15 cellular contexts compared by ENCODE assay signal in genomic region chr2:111191877-111192276, GRCh38.
DNase-seq lines count a peak whose midpoint lies in the region; ATAC-seq and TF ChIP-seq lines count a peak whose summit lies in the region.
"Had no signal": no experiment of that assay in that cellular context is flagged by ENCODE, and none has a peak within 500 bp of the region (broad histone marks: within the 10 kb centered on the region; RNA-seq: fewer than 3 reads in every experiment).

No MANE protein-coding gene starts in this region.

- H3K9ac ChIP-seq in BLaER1 (no peak overlapping the region), DND-41 (ENCODE audit: low read depth, low read length) (no peak overlapping the region), neural progenitor cell (no peak overlapping the region), mesenchymal stem cell (ENCODE audit: low read length) (no peak overlapping the region)

- H3K14ac ChIP-seq in mesenchymal stem cell (ENCODE audit: low read length in 2 of 2): no peak overlapping the region

- no peak for TF ChIP-seq CTCF in DND-41 (IDR thresholded peaks at IDR 0.05; ENCODE audit: borderline replicate concordance, extremely low read depth, low read length, poor library complexity, severe bottlenecking)
- no peak for TF ChIP-seq CTCF in astrocyte of the spinal cord (IDR thresholded peaks at IDR 0.05; ENCODE audit: low read depth, low read length)
- no peak for TF ChIP-seq CTCF in neural progenitor cell (IDR thresholded peaks at IDR 0.05)

- no peaks in the 10 kb centered on the region for H3K36me3 Mint-ChIP-seq in neural progenitor cell
- H3K36me3 Mint-ChIP-seq: CD4-positive, alpha-beta memory T cell had no signal

- H3K4me1 ChIP-seq in BLaER1 (peaks cover 22% of the 10 kb centered on the region), DND-41 (ENCODE audit: insufficient read depth, low read length) (0 out of 2 replicates have a peak, but pooled peaks cover 3% of the 10 kb centered on the region), neural progenitor cell (peaks cover 13% of the 10 kb centered on the region), mesenchymal stem cell (ENCODE audit: control insufficient read depth, insufficient read depth, low read depth, low read length) (peaks cover 8% of the 10 kb centered on the region)
- H3K4me1 ChIP-seq: HAP-1 had no signal

- DNase-seq in DND-41: peak; percentile 41
- peak; percentile 10 for DNase-seq in astrocyte of the spinal cord (ENCODE audit: low read depth, low spot score)
- DNase-seq in neural progenitor cell (ENCODE audit: low spot score): no peak
- no peak for DNase-seq in ecto neural progenitor cell (ENCODE audit: low spot score)
- no peak for DNase-seq in mesenchymal stem cell
- no peak for DNase-seq in central memory CD4-positive, alpha-beta T cell
- DNase-seq: CD4-positive, alpha-beta memory T cell; DMS153; DMS79 treated with DMSO at 0.1 percent for 48 hours; GDM1 had no signal

- no peak overlapping the region for H3K27ac Mint-ChIP-seq in neural progenitor cell
- H3K27ac Mint-ChIP-seq: B cell; CD4-positive, alpha-beta memory T cell had no signal

- H3K9me3 ChIP-seq in BLaER1 (no peaks in the 10 kb centered on the region), DND-41 (ENCODE audit: insufficient read depth, low read length, severe bottlenecking) (no peaks in the 10 kb centered on the region), neural progenitor cell (ENCODE audit: low read depth) (no peaks in the 10 kb centered on the region), mesenchymal stem cell (ENCODE audit: control insufficient read depth, low read length) (no peaks in the 10 kb centered on the region)
- H3K9me3 ChIP-seq: HAP-1 had no signal

- H2AK5ac ChIP-seq in mesenchymal stem cell (ENCODE audit: low read length, severe bottlenecking): no peak overlapping the region

- no peak overlapping the region for H2BK120ac ChIP-seq in mesenchymal stem cell (ENCODE audit: low read depth, low read length)

- peaks cover 2% of the 10 kb centered on the region for H3K79me1 ChIP-seq in mesenchymal stem cell (replicated peaks; ENCODE audit: low read length, poor library complexity, severe bottlenecking)

- H3F3A ChIP-seq in neural progenitor cell (ENCODE audit: low read depth): no peaks in the 10 kb centered on the region

- no peak overlapping the region for H3K23ac ChIP-seq in mesenchymal stem cell (ENCODE audit: low read length in 2 of 2)

- H4K20me1 ChIP-seq in BLaER1: no peaks in the 10 kb centered on the region
- no peaks in the 10 kb centered on the region for H4K20me1 ChIP-seq in DND-41 (ENCODE audit: insufficient read depth, low read length)
- no peaks in the 10 kb centered on the region for H4K20me1 ChIP-seq in neural progenitor cell (ENCODE audit: low read depth)

- H3K4ac ChIP-seq in mesenchymal stem cell (ENCODE audit: low read depth in 1 of 2, low read length in 2 of 2): no peak overlapping the region

- H2AFZ ChIP-seq in DND-41 (ENCODE audit: low read depth, low read length) (no peak overlapping the region), neural progenitor cell (replicated peaks) (no peak overlapping the region), mesenchymal stem cell (ENCODE audit: low read depth, low read length) (no peak overlapping the region)

- H3K9me3 Mint-ChIP-seq in neural progenitor cell: no peaks in the 10 kb centered on the region
- H3K9me3 Mint-ChIP-seq: CD4-positive, alpha-beta memory T cell had no signal

- H3K36me3 ChIP-seq in BLaER1: no peaks in the 10 kb centered on the region
- no peaks in the 10 kb centered on the region for H3K36me3 ChIP-seq in DND-41 (ENCODE audit: insufficient read depth, low read length)
- no peaks in the 10 kb centered on the region for H3K36me3 ChIP-seq in neural progenitor cell
- no peaks in the 10 kb centered on the region for H3K36me3 ChIP-seq in mesenchymal stem cell (ENCODE audit: control insufficient read depth in 1 of 2, insufficient read depth in 2 of 2, low read depth in 1 of 2, low read length in 2 of 2)
- H3K36me3 ChIP-seq: HAP-1 had no signal

- H3K4me3 ChIP-seq in BLaER1 (no peak overlapping the region), DND-41 (ENCODE audit: low read depth in 1 of 2, low read length in 2 of 2) (no peak overlapping the region), astrocyte of the spinal cord (ENCODE audit: low read depth, low read length) (no peak overlapping the region), neural progenitor cell (no peak overlapping the region), mesenchymal stem cell (ENCODE audit: insufficient read depth in 1 of 2, low read depth in 1 of 2, low read length in 2 of 2) (no peak overlapping the region)
- H3K4me3 ChIP-seq: HAP-1 had no signal

- H3K79me2 ChIP-seq in DND-41 (ENCODE audit: insufficient read depth, low read length) (no peaks in the 10 kb centered on the region), neural progenitor cell (ENCODE audit: low read depth) (no peaks in the 10 kb centered on the region)

- WGBS in mesenchymal stem cell: 86% methylated on average over 4 of the region's 5 CpGs

- H3K27me3 ChIP-seq in BLaER1: no peaks in the 10 kb centered on the region
- H3K27me3 ChIP-seq in DND-41 (ENCODE audit: insufficient read depth, low read length, poor library complexity): no peaks in the 10 kb centered on the region
- H3K27me3 ChIP-seq in neural progenitor cell: no peaks in the 10 kb centered on the region
- H3K27me3 ChIP-seq in mesenchymal stem cell (ENCODE audit: control insufficient read depth in 1 of 2, insufficient read depth in 1 of 2, low read length in 2 of 2): no peaks in the 10 kb centered on the region

- no peak overlapping the region for H3K27ac ChIP-seq in BLaER1
- H3K27ac ChIP-seq in DND-41 (ENCODE audit: low read length): no peak overlapping the region
- no peak overlapping the region for H3K27ac ChIP-seq in neural progenitor cell
- no peak overlapping the region for H3K27ac ChIP-seq in mesenchymal stem cell (ENCODE audit: low read length, poor library complexity, severe bottlenecking)
- H3K27ac ChIP-seq: C4-2B, HL-60 had no signal

- H2BK15ac ChIP-seq in mesenchymal stem cell (ENCODE audit: low read depth, poor library complexity, severe bottlenecking): no peak overlapping the region

- H4K8ac ChIP-seq in mesenchymal stem cell (ENCODE audit: low read length): no peak overlapping the region

- H4K91ac ChIP-seq in mesenchymal stem cell (ENCODE audit: low read length): no peak overlapping the region

- peaks cover 32% of the 10 kb centered on the region for H3K4me1 Mint-ChIP-seq in neural progenitor cell

- peaks cover 5% of the 10 kb centered on the region for H3K27me3 Mint-ChIP-seq in neural progenitor cell (ENCODE audit: insufficient read depth, low read depth)

- ATAC-seq in DND-41 (ENCODE audit: insufficient read depth, low read depth): peak; percentile 63; the same call in 2 of the 3 replicates

- H2BK5ac ChIP-seq in mesenchymal stem cell (ENCODE audit: low read depth, low read length, poor library complexity, severe bottlenecking): no peak overlapping the region

- no peak overlapping the region for H3K18ac ChIP-seq in mesenchymal stem cell (ENCODE audit: low read depth in 1 of 2, low read length in 2 of 2)

- H3K4me3 Mint-ChIP-seq in neural progenitor cell: no peak overlapping the region
- H3K4me3 Mint-ChIP-seq: B cell; CD4-positive, alpha-beta memory T cell had no signal

- in situ Hi-C loops in astrocyte of the spinal cord (cut with HindIII; ENCODE audit: low sequenced_read_pairs): no loop called here

- no peak overlapping the region for H2BK12ac ChIP-seq in mesenchymal stem cell (ENCODE audit: low read length in 2 of 2)

- H3K4me2 ChIP-seq in BLaER1 (peak overlapping the region; percentile 13; the same call in 1 of the 2 replicates), DND-41 (ENCODE audit: insufficient read depth, low read length) (no peak overlapping the region), neural progenitor cell (peak overlapping the region; percentile 12), mesenchymal stem cell (ENCODE audit: low read length, poor library complexity, severe bottlenecking) (no peak overlapping the region)

Comparison
In these comparisons a context has a peak if more than half of its experiments do, and no peak if none do; other contexts are left out.
1. H3K4me2 ChIP-seq: peak in BLaER1 (single experiment) and neural progenitor cell (single experiment); none in DND-41 (single experiment) and mesenchymal stem cell (single experiment).
2. DNase-seq: peak in DND-41 (single experiment) and astrocyte of the spinal cord (single experiment); none in neural progenitor cell (single experiment), ecto neural progenitor cell (single experiment), mesenchymal stem cell (single experiment) and central memory CD4-positive, alpha-beta T cell (single experiment).